8 cellular contexts compared by ENCODE assay signal in genomic region chr6:100665041-100665380, GRCh38.
A peak's percentile ranks its signal among the peaks of the same experiment; 100 is the strongest.
DNase-seq lines count a peak whose midpoint lies in the region; ATAC-seq, FAIRE-seq and TF ChIP-seq lines count a peak whose summit lies in the region.

No MANE protein-coding gene starts in this region.

- H3K9me3 ChIP-seq in DND-41 (ENCODE audit: insufficient read depth, low read length, severe bottlenecking) (no peaks in the 10 kb centered on the region), PC-9 (ENCODE audit: insufficient read depth, low read depth) (no peaks in the 10 kb centered on the region), kidney (ENCODE audit: control insufficient read depth in 1 of 2, low read length in 2 of 2) (no peaks in the 10 kb centered on the region)

- intact Hi-C loops in PC-9 (cut with micrococcal nuclease; ENCODE audit: unreplicated experiment) (no loop called here), kidney (cut with DNase I) (no loop called here)

- POLR2A ChIA-PET in PC-9 (lab: Charles Lee; ENCODE audit: unreplicated experiment) = no interaction called here

- H3K4me1 ChIP-seq in DND-41 (ENCODE audit: insufficient read depth, low read length) (no peaks in the 10 kb centered on the region), PC-9 (replicated peaks; ENCODE audit: insufficient read depth) (peaks cover 14% of the 10 kb centered on the region), kidney (ENCODE audit: control insufficient read depth in 1 of 2, insufficient read depth in 1 of 2, low read depth in 1 of 2, low read length in 2 of 2) (no peaks in the 10 kb centered on the region)

- H3K4me2 ChIP-seq in DND-41 (ENCODE audit: insufficient read depth, low read length) (no peak overlapping the region), PC-9 (no peak overlapping the region)

- H3K79me2 ChIP-seq in DND-41 (ENCODE audit: insufficient read depth, low read length) (no peaks in the 10 kb centered on the region), PC-9 (ENCODE audit: low read depth) (no peaks in the 10 kb centered on the region)

- H3K9ac ChIP-seq in DND-41 (ENCODE audit: low read depth, low read length) = no peak overlapping the region
- no peak overlapping the region for H3K9ac ChIP-seq in kidney (ENCODE audit: low read length in 2 of 2)

- DNase-seq in DND-41 (no peak), GM19240 (ENCODE audit: insufficient read length, low spot score) (peak; percentile 2), PC-9 (no peak), Kasumi-1 (lab: John Stamatoyannopoulos, UW) (no peak), kidney (no peak), NCI-H748 (lab: John Stamatoyannopoulos, UW; ENCODE audit: unreplicated experiment) (no peak), NOMO-1 treated with dmso at 0.1 percent for 144 hours (lab: John Stamatoyannopoulos, UW; ENCODE audit: unreplicated experiment) (no peak)

- TF ChIP-seq CTCF in DND-41 (IDR thresholded peaks at IDR 0.05; ENCODE audit: borderline replicate concordance, extremely low read depth, low read length, poor library complexity, severe bottlenecking) (no peak), PC-9 (conservative IDR thresholded peaks at IDR 0.05) (no peak), kidney (IDR thresholded peaks at IDR 0.05; ENCODE audit: borderline replicate concordance, extremely low read depth, insufficient read depth) (no peak)

- H3K27ac ChIP-seq in DND-41 (ENCODE audit: low read length) (no peak overlapping the region), PC-9 (0 out of 2 replicates have a peak overlapping the region, but pooled peaks have one; percentile 27), kidney (ENCODE audit: low read depth in 2 of 2, low read length in 2 of 2) (no peak overlapping the region)

- 0 out of 2 replicates have a peak, but pooled peaks cover 8% of the 10 kb centered on the region for H3F3A ChIP-seq in PC-9 (ENCODE audit: insufficient read depth, low read depth)

- BruUV-seq in PC-9 (replicated peaks; lab: Mats Ljungman, UMichigan) = no TSS peak

- no peaks in the 10 kb centered on the region for H3K27me3 ChIP-seq in DND-41 (ENCODE audit: insufficient read depth, low read length, poor library complexity)
- H3K27me3 ChIP-seq in PC-9 (ENCODE audit: insufficient read depth, low read depth) = no peaks in the 10 kb centered on the region

- H2AFZ ChIP-seq in DND-41 (ENCODE audit: low read depth, low read length) (no peak overlapping the region), PC-9 (no peak overlapping the region)

- H3K9me2 ChIP-seq in PC-9 (ENCODE audit: insufficient read depth) = no peaks in the 10 kb centered on the region

- ATAC-seq in DND-41 (ENCODE audit: insufficient read depth, low read depth) = peak; percentile 27; the same call in 1 of the 3 replicates
- peak; percentile 99 for ATAC-seq in HG02885 (IDR thresholded peaks at IDR 0.05; ENCODE audit: poor library complexity, unreplicated experiment)

- H3K36me3 ChIP-seq in DND-41 (ENCODE audit: insufficient read depth, low read length) (peaks cover 24% of the 10 kb centered on the region; the same call in 1 of the 2 replicates), PC-9 (ENCODE audit: low read depth) (no peaks in the 10 kb centered on the region), kidney (ENCODE audit: control insufficient read depth in 1 of 2, insufficient read depth in 2 of 2, low read length in 2 of 2) (no peaks in the 10 kb centered on the region)

- H4K20me1 ChIP-seq in DND-41 (ENCODE audit: insufficient read depth, low read length) (no peaks in the 10 kb centered on the region), PC-9 (ENCODE audit: insufficient read depth) (no peaks in the 10 kb centered on the region)

- H3K4me3 ChIP-seq in DND-41 (ENCODE audit: low read depth in 1 of 2, low read length in 2 of 2) (no peak overlapping the region), PC-9 (no peak overlapping the region), kidney (ENCODE audit: low read length in 2 of 2) (no peak overlapping the region)

- CTCF ChIA-PET in PC-9 (lab: Charles Lee) = no interaction called here

- FAIRE-seq in kidney (lab: Jason Lieb, UNC) = no peak
